12 cellular contexts compared by ENCODE assay signal in genomic region chr12:69570000-69570516, GRCh38. TPM values are rescaled to one million over a fixed set of nuclear protein-coding genes. Genes with fewer than 3 reads are reported as not detected.
A peak's percentile ranks its signal among the peaks of the same experiment; 100 is the strongest.
DNase-seq lines count a peak whose midpoint lies in the region; ATAC-seq and TF ChIP-seq lines count a peak whose summit lies in the region.
"Had no signal": no experiment of that assay in that cellular context is flagged by ENCODE, and none has a peak within 500 bp of the region (broad histone marks: within the 10 kb centered on the region; RNA-seq: fewer than 3 reads in every experiment).

No MANE protein-coding gene starts in this region.

- no peak overlapping the region for H3K18ac ChIP-seq in IMR-90 (ENCODE audit: low read depth, low read length)

- no CpG with 5 or more reads among the region's 10 CpGs for WGBS in IMR-90 (ENCODE audit: extremely low coverage in 2 of 2, insufficient read length in 1 of 2), 2 experiments

- H2BK5ac ChIP-seq in IMR-90 (ENCODE audit: low read depth, low read length, poor library complexity, severe bottlenecking): no peak overlapping the region

- no peak overlapping the region for H3K56ac ChIP-seq in IMR-90 (ENCODE audit: extremely low read depth, insufficient read depth, low read length)

- no peaks in the 10 kb centered on the region for H3K27me3 Mint-ChIP-seq in nephron progenitor cell (ENCODE audit: low read depth, poor library complexity)
- H3K27me3 Mint-ChIP-seq: central memory CD8-positive, alpha-beta T cell had no signal

- no peaks in the 10 kb centered on the region; the same call in none of the 2 replicates for H3K9me1 ChIP-seq in IMR-90 (ENCODE audit: insufficient read depth, low read length)

- peak; percentile 90 for DNase-seq in EL
- DNase-seq in IMR-90: no peak
- peak; percentile 51 to 90 for DNase-seq in cardiac fibroblast (ENCODE audit: low read depth in 2 of 2)
- no peak for DNase-seq in nephron progenitor cell
- DNase-seq in superior temporal gyrus (ENCODE audit: extremely low spot score): no peak
- DNase-seq: activated CD8-positive, alpha-beta memory T cell treated with anti-CD3 and anti-CD28 coated beads, Interleukin-2, amount 50 U/mL, for 48 hours; left ventricle myocardium inferior had no signal

- no peak overlapping the region for H2BK20ac ChIP-seq in IMR-90 (ENCODE audit: low read depth, low read length)

- no peak overlapping the region for H3K23ac ChIP-seq in IMR-90 (ENCODE audit: low read depth, low read length)

- peaks cover 25% of the 10 kb centered on the region for H3K36me3 ChIP-seq in IMR-90 (ENCODE audit: control insufficient read depth, insufficient read depth, low read length)

- no peak overlapping the region for H3K27ac ChIP-seq in IMR-90 (ENCODE audit: insufficient read depth, low read length)
- H3K27ac ChIP-seq: left ventricle myocardium inferior, stomach had no signal

- no peak overlapping the region for H2BK120ac ChIP-seq in IMR-90 (ENCODE audit: low read depth, low read length)

- intact Hi-C loops in IMR-90 (cut with micrococcal nuclease): loop anchor here (1.0 to 10.0 kb wide), 3 partner anchors 99 to 415 kb away; partner anchors contain the start of gene FRS2

- ATAC-seq in IMR-90 (ENCODE audit: low read depth): no peak
- no peak for ATAC-seq in HG03095 (IDR thresholded peaks at IDR 0.05; ENCODE audit: unreplicated experiment)
- ATAC-seq in HG03521 (IDR thresholded peaks at IDR 0.05; ENCODE audit: unreplicated experiment): no peak

- H3K9ac ChIP-seq in IMR-90 (ENCODE audit: low read depth, low read length): no peak overlapping the region

- no peak overlapping the region for H2AK9ac ChIP-seq in IMR-90 (replicated peaks; ENCODE audit: low read depth, low read length, poor library complexity)

- CTCF ChIA-PET in IMR-90 (lab: Yijun Ruan, JAX): interaction anchor here (1.0 to 2.0 kb wide), 4 partner anchors 9 to 181 kb away, joined by 3 to 8 read pairs (median 4); partner anchors contain the start of gene FRS2

- in situ Hi-C loops in IMR-90 (cut with MboI; ENCODE audit: low sequenced_read_pairs): loop anchor here (5.0 to 10.0 kb wide), 2 partner anchors 95 to 183 kb away; partner anchors contain the start of gene FRS2

- no peak overlapping the region for H2AK5ac ChIP-seq in IMR-90 (ENCODE audit: low read depth, low read length)

- H4K91ac ChIP-seq in IMR-90 (ENCODE audit: insufficient read depth, low read depth, low read length): no peak overlapping the region

- no TSS peak for BruUV-seq in IMR-90 (replicated peaks; lab: Mats Ljungman, UMichigan)

- peaks cover 39% of the 10 kb centered on the region for H3K36me3 Mint-ChIP-seq in nephron progenitor cell (ENCODE audit: low read depth)

- no peak overlapping the region for H4K5ac ChIP-seq in IMR-90 (ENCODE audit: low read depth, low read length)

- H4K20me1 ChIP-seq in IMR-90 (ENCODE audit: insufficient read depth, low read length): no peaks in the 10 kb centered on the region

- H3K14ac ChIP-seq in IMR-90 (replicated peaks; ENCODE audit: low read depth, low read length): no peak overlapping the region

- H3K4ac ChIP-seq in IMR-90 (ENCODE audit: low read depth, low read length): no peak overlapping the region

- TF ChIP-seq CTCF in IMR-90 (conservative IDR thresholded peaks at IDR 0.05; ENCODE audit: low read depth, low read length) (no peak), cardiac fibroblast (IDR thresholded peaks at IDR 0.05; ENCODE audit: low read depth, low read length) (no peak), nephron progenitor cell (IDR thresholded peaks at IDR 0.05) (no peak)

- H3K4me1 Mint-ChIP-seq in nephron progenitor cell: no peaks in the 10 kb centered on the region
- H3K4me1 Mint-ChIP-seq: central memory CD8-positive, alpha-beta T cell had no signal

- H2AFZ ChIP-seq in IMR-90 (replicated peaks; ENCODE audit: low read length, poor library complexity): no peak overlapping the region

- peaks cover 24 to 37% of the 10 kb centered on the region in 2 experiments for H3K79me1 ChIP-seq in IMR-90 (ENCODE audit: low read depth in 1 of 2, low read length in 2 of 2)

- 0 out of 4 replicates have a peak overlapping the region, but pooled peaks of 1 of the 2 experiments have one; percentile 6 for H4K8ac ChIP-seq in IMR-90 (ENCODE audit: low read depth in 2 of 2, low read length in 2 of 2)

- no peak overlapping the region for H3K4me2 ChIP-seq in IMR-90 (ENCODE audit: low read depth, low read length)

- dilution Hi-C loops in IMR-90 (cut with HindIII; ENCODE audit: low sequenced_read_pairs, unreplicated experiment): no loop called here

- no peak for TF ChIP-seq RAD21 in IMR-90 (IDR thresholded peaks at IDR 0.05; ENCODE audit: low read length)

- H3K27me3 ChIP-seq in IMR-90 (ENCODE audit: control insufficient read depth, insufficient read depth, low read length): no peaks in the 10 kb centered on the region
- H3K27me3 ChIP-seq: stomach had no signal

- POLR2A ChIA-PET in IMR-90 (lab: Charles Lee; ENCODE audit: unreplicated experiment): no interaction called here

- H3K4me3 Mint-ChIP-seq in nephron progenitor cell: no peak overlapping the region
- H3K4me3 Mint-ChIP-seq: central memory CD8-positive, alpha-beta T cell had no signal

- peaks cover 2% of the 10 kb centered on the region; the same call in 1 of the 2 replicates for H3K4me1 ChIP-seq in IMR-90 (ENCODE audit: control insufficient read depth, insufficient read depth, low read length)

- H3K9me3 Mint-ChIP-seq in nephron progenitor cell: no peaks in the 10 kb centered on the region
- H3K9me3 Mint-ChIP-seq: central memory CD8-positive, alpha-beta T cell had no signal

- TF ChIP-seq POLR2A in IMR-90 (IDR thresholded peaks at IDR 0.05; ENCODE audit: low read depth, low read length): no peak

- 0 out of 3 replicates have a peak overlapping the region, but pooled peaks have one; percentile 3 for H2BK15ac ChIP-seq in IMR-90 (ENCODE audit: low read depth, low read length)

- H3K4me3 ChIP-seq in IMR-90 (ENCODE audit: insufficient read depth, low read depth, low read length) (no peak overlapping the region), cardiac fibroblast (replicated peaks in 1 of 2; ENCODE audit: low read depth in 2 of 2, low read length in 2 of 2) (no peak overlapping the region)
- H3K4me3 ChIP-seq: left ventricle myocardium inferior, stomach had no signal

- H3K27ac Mint-ChIP-seq in nephron progenitor cell: peak overlapping the region; percentile 49

- H3K9me3 ChIP-seq in IMR-90 (ENCODE audit: control insufficient read depth, insufficient read depth, low read length): no peaks in the 10 kb centered on the region
- H3K9me3 ChIP-seq: left ventricle myocardium inferior, stomach had no signal

TF ChIP-seq in IMR-90, 13 proteins besides CTCF, POLR2A, EP300 and RAD21:
- no peak for TF ChIP-seq MXI1 (IDR thresholded peaks at IDR 0.05; ENCODE audit: borderline replicate concordance, low read depth, low read length)

RNA-seq across cellular contexts. Expression of gene CCT2, which starts 15.2 kb away (rescaled TPM):
- 565 and 651 TPM in 2 replicates for total RNA-seq in IMR-90 (2012; rRNA removed)
- 194 TPM in 2 replicates for polyA plus RNA-seq in IMR-90 (2012; rRNA removed)
- polyA plus RNA-seq in IMR-90 (2012; cell fraction: cytosol; rRNA removed): 43.5 and 76.5 TPM in 2 replicates
- 37.1 and 186 TPM in 2 replicates for polyA plus RNA-seq in IMR-90 (2012; cell fraction: nucleus; rRNA removed; ENCODE audit: low replicate concordance)

RNA-seq across cellular contexts. Expression of gene LRRC10, which starts 40.6 kb away (rescaled TPM):
- not detected in 2 replicates for total RNA-seq in IMR-90 (2012; rRNA removed)
- not detected in 2 replicates for polyA plus RNA-seq in IMR-90 (2012; rRNA removed)
- not detected in 2 replicates for polyA plus RNA-seq in IMR-90 (2012; cell fraction: cytosol; rRNA removed)
- polyA plus RNA-seq in IMR-90 (2012; cell fraction: nucleus; rRNA removed; ENCODE audit: low replicate concordance): not detected in 2 replicates
- total RNA-seq: stomach; T-helper 2 cell treated with Interferon-gamma antibody and Interleukin-4, amounts not matched to agents 100 ng/mL and 5 ng/mL, for 36 hours had no signal
- polyA plus RNA-seq: stomach had no signal

Comparison
In these comparisons a context has a peak if more than half of its experiments do, and no peak if none do; other contexts are left out.
1. DNase-seq: peak in EL (single experiment) and cardiac fibroblast (2 of 2); none in IMR-90 (single experiment), nephron progenitor cell (single experiment) and superior temporal gyrus (single experiment).